ENCODE assay signal across 1 cellular context in genomic region chr21:15029077-15029476, GRCh38.
TF ChIP-seq lines count a peak whose summit lies in the region.

No MANE protein-coding gene starts in this region.

TF ChIP-seq in SK-N-SH, 30 proteins besides CTCF, POLR2A, EP300 and RAD21:
- no peak for TF ChIP-seq GABPA (IDR thresholded peaks at IDR 0.05; ENCODE audit: low read depth)
- no peak for TF ChIP-seq NRF1 (IDR thresholded peaks at IDR 0.05; ENCODE audit: low read depth, low read length)
- no peak for TF ChIP-seq RCOR1 (IDR thresholded peaks at IDR 0.05; ENCODE audit: low read length)
- TF ChIP-seq CHD2 (IDR thresholded peaks at IDR 0.05; ENCODE audit: low read length, partially characterized antibody): no peak
- TF ChIP-seq IRF3 (IDR thresholded peaks at IDR 0.05; ENCODE audit: low read depth, low read length): no peak
- no peak for TF ChIP-seq TAF1 (IDR thresholded peaks at IDR 0.05; ENCODE audit: borderline replicate concordance, low read depth, low read length)
- TF ChIP-seq TCF12 (IDR thresholded peaks at IDR 0.05): no peak
- TF ChIP-seq GATA2 (CRISPR knock-in tag; IDR thresholded peaks at IDR 0.05): no peak
- no peak for TF ChIP-seq YY1 (IDR thresholded peaks at IDR 0.05; ENCODE audit: low read depth)
- TF ChIP-seq TEAD4 (IDR thresholded peaks at IDR 0.05; ENCODE audit: borderline replicate concordance, insufficient read depth): no peak
- TF ChIP-seq FOXJ3 (CRISPR knock-in tag; IDR thresholded peaks at IDR 0.05): no peak
- TF ChIP-seq POLR2AphosphoS5 (IDR thresholded peaks at IDR 0.05; ENCODE audit: low read depth, low read length): no peak
- no peak for TF ChIP-seq REST (IDR thresholded peaks at IDR 0.05; ENCODE audit: low read depth, low read length)
- TF ChIP-seq SIN3A (IDR thresholded peaks at IDR 0.05; ENCODE audit: borderline replicate concordance, low read depth, low read length): no peak
